Comparison of ENCODE assay signal across 1 cellular context in the genomic region with DNA sequence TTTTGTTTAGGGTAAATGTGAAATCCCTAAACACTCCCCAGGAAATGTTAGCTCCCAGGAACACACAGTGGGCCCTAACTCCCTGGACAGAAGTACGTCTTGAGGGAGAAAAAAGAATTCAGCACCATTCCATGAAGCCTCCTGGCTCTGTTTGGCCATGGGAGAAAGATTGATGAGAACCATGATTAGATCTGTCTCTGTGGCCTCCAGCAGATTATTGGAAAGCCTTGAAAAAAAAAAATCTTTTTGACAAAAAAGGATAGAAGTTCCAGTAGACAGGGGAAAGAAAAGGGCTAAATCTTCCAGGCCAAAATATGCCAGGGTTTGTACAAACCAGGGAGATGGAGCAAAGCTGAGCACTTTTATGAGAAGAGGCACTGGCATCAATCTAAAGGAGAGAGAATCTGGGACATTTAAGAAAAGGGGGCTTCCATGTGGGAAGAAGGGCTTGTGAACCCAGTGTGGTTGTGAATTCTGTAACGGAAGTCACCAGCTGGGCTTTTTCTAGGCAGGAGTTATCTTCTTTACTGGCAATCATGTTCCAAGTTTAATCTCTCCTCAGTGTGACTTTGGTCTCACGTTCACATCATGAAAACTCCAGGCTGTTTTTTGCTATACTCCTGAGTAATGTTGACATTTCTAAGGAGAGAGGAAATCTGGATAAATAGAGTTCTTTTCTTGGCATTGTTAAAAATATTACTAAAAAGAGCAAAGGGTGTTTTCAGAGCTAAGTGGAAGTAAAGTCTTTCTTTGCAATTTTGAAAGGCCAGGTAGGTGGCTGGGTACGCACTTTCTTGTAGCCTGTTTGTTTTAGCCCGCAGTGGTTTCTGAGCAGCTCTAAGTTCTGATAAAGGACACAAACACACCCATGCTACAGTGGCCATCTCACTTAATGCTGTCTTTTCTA.
TF ChIP-seq lines count a peak whose summit lies in the region.

No MANE protein-coding gene starts in this region.

TF ChIP-seq in SK-N-SH, 30 proteins besides CTCF, POLR2A, EP300 and RAD21 (continued from another document):
- TF ChIP-seq RXRA (IDR thresholded peaks at IDR 0.05; ENCODE audit: borderline replicate concordance, low read depth) (no peak), NRF1 (IDR thresholded peaks at IDR 0.05; ENCODE audit: low read depth, low read length) (no peak), RCOR1 (IDR thresholded peaks at IDR 0.05; ENCODE audit: low read length) (no peak), MXI1 (IDR thresholded peaks at IDR 0.05; ENCODE audit: low read depth, low read length) (no peak), YY1 (IDR thresholded peaks at IDR 0.05; ENCODE audit: low read depth) (no peak), ELF1 (IDR thresholded peaks at IDR 0.05) (no peak), FOXM1 (IDR thresholded peaks at IDR 0.05; ENCODE audit: low read depth) (peak; percentile 10; the same call in 1 of the 2 replicates), FOSL2 (IDR thresholded peaks at IDR 0.05; ENCODE audit: borderline replicate concordance, low read depth) (no peak), TAF1 (IDR thresholded peaks at IDR 0.05; ENCODE audit: borderline replicate concordance, low read depth, low read length) (no peak), RFX5 (IDR thresholded peaks at IDR 0.05; ENCODE audit: low read length) (no peak), FOXJ3 (CRISPR knock-in tag; IDR thresholded peaks at IDR 0.05) (no peak), NFIC (IDR thresholded peaks at IDR 0.05; ENCODE audit: borderline replicate concordance) (peak; percentile 41; the same call in 1 of the 2 replicates), SIN3A (IDR thresholded peaks at IDR 0.05; ENCODE audit: borderline replicate concordance, low read depth, low read length) (no peak), CHD2 (IDR thresholded peaks at IDR 0.05; ENCODE audit: low read length, partially characterized antibody) (no peak), EZH2phosphoT487 (IDR thresholded peaks at IDR 0.05; ENCODE audit: borderline replicate concordance, low read depth) (no peak), TCF12 (IDR thresholded peaks at IDR 0.05) (peak; percentile 37; the same call in 1 of the 2 replicates), TEAD4 (IDR thresholded peaks at IDR 0.05; ENCODE audit: borderline replicate concordance, insufficient read depth) (0 out of 2 replicates have a peak, but pooled peaks have one; percentile 10), JUND (IDR thresholded peaks at IDR 0.05) (peak; percentile 16; the same call in 1 of the 2 replicates), MEF2A (IDR thresholded peaks at IDR 0.05; ENCODE audit: borderline replicate concordance, low read depth) (no peak), POLR2AphosphoS5 (IDR thresholded peaks at IDR 0.05; ENCODE audit: low read depth, low read length) (no peak)
- TF ChIP-seq, protein P1, sequence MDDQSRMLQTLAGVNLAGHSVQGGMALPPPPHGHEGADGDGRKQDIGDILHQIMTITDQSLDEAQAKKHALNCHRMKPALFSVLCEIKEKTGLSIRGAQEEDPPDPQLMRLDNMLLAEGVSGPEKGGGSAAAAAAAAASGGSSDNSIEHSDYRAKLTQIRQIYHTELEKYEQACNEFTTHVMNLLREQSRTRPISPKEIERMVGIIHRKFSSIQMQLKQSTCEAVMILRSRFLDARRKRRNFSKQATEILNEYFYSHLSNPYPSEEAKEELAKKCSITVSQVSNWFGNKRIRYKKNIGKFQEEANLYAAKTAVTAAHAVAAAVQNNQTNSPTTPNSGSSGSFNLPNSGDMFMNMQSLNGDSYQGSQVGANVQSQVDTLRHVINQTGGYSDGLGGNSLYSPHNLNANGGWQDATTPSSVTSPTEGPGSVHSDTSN (IDR thresholded peaks at IDR 0.05): peak; percentile 52; the same call in 1 of the 2 replicates
- TF ChIP-seq, protein P2, sequence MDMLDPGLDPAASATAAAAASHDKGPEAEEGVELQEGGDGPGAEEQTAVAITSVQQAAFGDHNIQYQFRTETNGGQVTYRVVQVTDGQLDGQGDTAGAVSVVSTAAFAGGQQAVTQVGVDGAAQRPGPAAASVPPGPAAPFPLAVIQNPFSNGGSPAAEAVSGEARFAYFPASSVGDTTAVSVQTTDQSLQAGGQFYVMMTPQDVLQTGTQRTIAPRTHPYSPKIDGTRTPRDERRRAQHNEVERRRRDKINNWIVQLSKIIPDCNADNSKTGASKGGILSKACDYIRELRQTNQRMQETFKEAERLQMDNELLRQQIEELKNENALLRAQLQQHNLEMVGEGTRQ (IDR thresholded peaks at IDR 0.05; ENCODE audit: borderline replicate concordance, low read depth, low read length): no peak
- TF ChIP-seq, protein P3, sequence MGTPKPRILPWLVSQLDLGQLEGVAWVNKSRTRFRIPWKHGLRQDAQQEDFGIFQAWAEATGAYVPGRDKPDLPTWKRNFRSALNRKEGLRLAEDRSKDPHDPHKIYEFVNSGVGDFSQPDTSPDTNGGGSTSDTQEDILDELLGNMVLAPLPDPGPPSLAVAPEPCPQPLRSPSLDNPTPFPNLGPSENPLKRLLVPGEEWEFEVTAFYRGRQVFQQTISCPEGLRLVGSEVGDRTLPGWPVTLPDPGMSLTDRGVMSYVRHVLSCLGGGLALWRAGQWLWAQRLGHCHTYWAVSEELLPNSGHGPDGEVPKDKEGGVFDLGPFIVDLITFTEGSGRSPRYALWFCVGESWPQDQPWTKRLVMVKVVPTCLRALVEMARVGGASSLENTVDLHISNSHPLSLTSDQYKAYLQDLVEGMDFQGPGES (IDR thresholded peaks at IDR 0.05; ENCODE audit: low read depth, low read length): no peak
- TF ChIP-seq, protein P4, sequence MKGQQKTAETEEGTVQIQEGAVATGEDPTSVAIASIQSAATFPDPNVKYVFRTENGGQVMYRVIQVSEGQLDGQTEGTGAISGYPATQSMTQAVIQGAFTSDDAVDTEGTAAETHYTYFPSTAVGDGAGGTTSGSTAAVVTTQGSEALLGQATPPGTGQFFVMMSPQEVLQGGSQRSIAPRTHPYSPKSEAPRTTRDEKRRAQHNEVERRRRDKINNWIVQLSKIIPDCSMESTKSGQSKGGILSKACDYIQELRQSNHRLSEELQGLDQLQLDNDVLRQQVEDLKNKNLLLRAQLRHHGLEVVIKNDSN (IDR thresholded peaks at IDR 0.05; ENCODE audit: borderline replicate concordance, low read depth): no peak
